In genomic region chr3:186600896-186601295, GRCh38 we compare ENCODE assay signal across 37 cellular contexts. TPM values are rescaled to one million over a fixed set of nuclear protein-coding genes. Genes with fewer than 3 reads are reported as not detected.
"Had no signal": no experiment of that assay in that cellular context is flagged by ENCODE, and none has a peak within 500 bp of the region (broad histone marks: within the 10 kb centered on the region; RNA-seq: fewer than 3 reads in every experiment).

No MANE protein-coding gene starts in this region.

- DNase-seq: activated CD4-positive, alpha-beta T cell treated with anti-CD3 and anti-CD28 coated beads for 1 hour; activated CD4-positive, alpha-beta T cell treated with anti-CD3 and anti-CD28 coated beads for 4 hours; activated CD4-positive, alpha-beta T cell treated with anti-CD3 and anti-CD28 coated beads, Interleukin-2, amount 10 ng/mL, durations not matched to agents 7 days and 5 days; activated CD4-positive, alpha-beta T cell treated with anti-CD3 and anti-CD28 coated beads, Interleukin-2, amount 50 U/mL, for 4 hours; activated CD8-positive, alpha-beta memory T cell treated with anti-CD3 and anti-CD28 coated beads, Interleukin-2, amount 50 U/mL, for 48 hours; activated CD8-positive, alpha-beta T cell treated with anti-CD3 and anti-CD28 coated beads for 36 hours; activated effector memory CD4-positive, alpha-beta T cell treated with Interleukin-2 at 50 U/mL for 16 hours; activated gamma-delta T cell treated with Interleukin-2 at 50 U/mL for 16 hours; activated naive CD4-positive, alpha-beta T cell treated with anti-CD3 and anti-CD28 coated beads, Interleukin-2, amount 50 U/mL, for 16 hours; activated naive CD4-positive, alpha-beta T cell treated with Interleukin-2 at 50 U/mL for 16 hours; activated naive CD8-positive, alpha-beta T cell treated with anti-CD3 and anti-CD28 coated beads for 36 hours; activated naive CD8-positive, alpha-beta T cell treated with anti-CD3 and anti-CD28 coated beads, Interleukin-2, amount 50 U/mL, for 24 hours; activated T-cell treated with anti-CD3 and anti-CD28 coated beads for 4 hours; activated T-cell treated with anti-CD3 and anti-CD28 coated beads, Interleukin-2, amount 50 U/mL, for 24 hours; adrenal gland; amygdala; aorta; body of pancreas; caudate nucleus; cortex of kidney; dermis blood vessel endothelial cell; effector CD4-positive, alpha-beta T cell; effector memory CD8-positive, alpha-beta T cell; erythroblast; foreskin keratinocyte; gastrocnemius medialis; glutamatergic neuron; heart left ventricle; T-helper 2 cell had no signal

- H3K27me3 ChIP-seq: adrenal gland, body of pancreas, foreskin keratinocyte, gastrocnemius medialis, heart left ventricle had no signal

- H3K27ac ChIP-seq: adrenal gland, body of pancreas, esophagus muscularis mucosa, foreskin keratinocyte, gastrocnemius medialis, heart left ventricle, VCaP had no signal

- H3K4me3 ChIP-seq: adrenal gland, body of pancreas, esophagus muscularis mucosa, gastrocnemius medialis, heart left ventricle had no signal

- H3K9me3 ChIP-seq: adrenal gland, body of pancreas, esophagus muscularis mucosa, gastrocnemius medialis, heart left ventricle had no signal

- ATAC-seq: activated CD8-positive, alpha-beta T cell treated with anti-CD3 and anti-CD28 coated beads for 36 hours; activated naive CD8-positive, alpha-beta T cell treated with anti-CD3 and anti-CD28 coated beads, Interleukin-2, amount 50 U/mL, for 24 hours; activated T-helper 17 cell treated with anti-CD3 and anti-CD28 coated beads, Interleukin-2, amount 50 U/mL, for 72 hours; body of pancreas; effector memory CD8-positive, alpha-beta T cell; foreskin keratinocyte; gastrocnemius medialis; heart left ventricle; WTC11 had no signal

- FAIRE-seq: colon had no signal

- H3K36me3 ChIP-seq: adrenal gland, esophagus muscularis mucosa, gastrocnemius medialis, heart left ventricle had no signal

- H3K4me1 ChIP-seq: adrenal gland, foreskin keratinocyte, gastrocnemius medialis had no signal

RNA-seq across cellular contexts. Expression of gene AHSG, which starts 12.0 kb away (rescaled TPM):
- total RNA-seq: activated CD4-positive, alpha-beta T cell treated with anti-CD3 and anti-CD28 coated beads, Interleukin-2, amount 10 ng/mL, durations not matched to agents 7 days and 5 days; activated CD8-positive, alpha-beta memory T cell treated with anti-CD3 and anti-CD28 coated beads for 36 hours; activated CD8-positive, alpha-beta T cell treated with anti-CD3 and anti-CD28 coated beads for 36 hours; activated naive CD8-positive, alpha-beta T cell treated with anti-CD3 and anti-CD28 coated beads for 36 hours; activated T-helper 17 cell treated with anti-CD3 and anti-CD28 coated beads, Interleukin-2, amount 50 U/mL, for 72 hours; aorta; body of pancreas; chondrocyte; dermis blood vessel endothelial cell; esophagus muscularis mucosa; heart left ventricle; T-helper 1 cell treated with Interleukin-12 subunit alpha and Interleukin-12 subunit beta and Interleukin-4 antibody, amounts not matched to agents 30 ng/mL and 1 ng/mL, for 36 hours had no signal

RNA-seq across cellular contexts. Expression of gene FETUB, which starts 39.3 kb away (rescaled TPM):
- total RNA-seq: activated CD4-positive, alpha-beta T cell treated with anti-CD3 and anti-CD28 coated beads, Interleukin-2, amount 10 ng/mL, durations not matched to agents 7 days and 5 days; activated CD8-positive, alpha-beta memory T cell treated with anti-CD3 and anti-CD28 coated beads for 36 hours; activated CD8-positive, alpha-beta T cell treated with anti-CD3 and anti-CD28 coated beads for 36 hours; activated naive CD8-positive, alpha-beta T cell treated with anti-CD3 and anti-CD28 coated beads for 36 hours; activated T-helper 17 cell treated with anti-CD3 and anti-CD28 coated beads, Interleukin-2, amount 50 U/mL, for 72 hours; adrenal gland; aorta; body of pancreas; chondrocyte; dermis blood vessel endothelial cell; esophagus muscularis mucosa; foreskin keratinocyte; gastrocnemius medialis; T-helper 1 cell treated with Interleukin-12 subunit alpha and Interleukin-12 subunit beta and Interleukin-4 antibody, amounts not matched to agents 30 ng/mL and 1 ng/mL, for 36 hours; WTC11 had no signal
- polyA plus RNA-seq: adrenal gland, aorta, foreskin keratinocyte, heart left ventricle had no signal
